Comparison of ENCODE assay signal across 10 cellular contexts in genomic region chr21:45255381-45256020, GRCh38. TPM values are rescaled to one million over a fixed set of nuclear protein-coding genes. Genes with fewer than 3 reads are reported as not detected.
A peak's percentile ranks its signal among the peaks of the same experiment; 100 is the strongest.
DNase-seq lines count a peak whose midpoint lies in the region; ATAC-seq and TF ChIP-seq lines count a peak whose summit lies in the region.
"Had no signal": no experiment of that assay in that cellular context is flagged by ENCODE, and none has a peak within 500 bp of the region (broad histone marks: within the 10 kb centered on the region; RNA-seq: fewer than 3 reads in every experiment).

No MANE protein-coding gene starts in this region.

- H3K4me3 Mint-ChIP-seq in activated T-cell treated with anti-CD3 and anti-CD28 coated beads, Interleukin-2, amount 50 U/mL, for 4 hours = no peak overlapping the region

- in situ Hi-C loops in Panc1 (cut with HindIII; ENCODE audit: low pct_unique_long_range_greater_than_20kb, low sequenced_read_pairs) = no loop called here

- CTCF ChIA-PET in Panc1 (lab: Charles Lee) = interaction anchor here (1.4 kb wide), 1 partner anchor 115 kb away, joined by 3 read pairs; no protein-coding TSS in a partner anchor

- POLR2A ChIA-PET in Panc1 (lab: Charles Lee) = no interaction called here

- H2AFZ ChIP-seq in hepatocyte = no peak overlapping the region
- H2AFZ ChIP-seq: parathyroid adenoma had no signal

- H3K4me2 ChIP-seq in hepatocyte = no peak overlapping the region

- no peaks in the 10 kb centered on the region for H3K9me3 Mint-ChIP-seq in activated T-cell treated with anti-CD3 and anti-CD28 coated beads, Interleukin-2, amount 50 U/mL, for 4 hours

- 90% methylated on average over 18 of the region's 22 CpGs for WGBS in hepatocyte (ENCODE audit: low lambda C conversion rate, missing lambda C conversion rate)

- no TSS peak for BruUV-seq in Panc1 (replicated peaks; lab: Mats Ljungman, UMichigan)

- peaks cover 3% of the 10 kb centered on the region for H3K4me1 Mint-ChIP-seq in activated T-cell treated with anti-CD3 and anti-CD28 coated beads, Interleukin-2, amount 50 U/mL, for 4 hours (ENCODE audit: low read depth)

- DNase-seq in D341Med (ENCODE audit: low spot score) = peak; percentile 46
- DNase-seq in HuH-7.5 (ENCODE audit: low spot score) = peak; percentile 59
- DNase-seq in Panc1 (ENCODE audit: low read depth, low spot score) = no peak
- peak; percentile 22 for DNase-seq in iPS-NIHi7 (ENCODE audit: extremely low spot score)
- DNase-seq in activated T-cell treated with anti-CD3 and anti-CD28 coated beads, Interleukin-2, amount 50 U/mL, for 4 hours = no peak
- DNase-seq in stimulated activated CD4-positive, alpha-beta T cell treated with anti-CD3 and anti-CD28 coated beads, Interleukin-4, amount 100 ng/mL, for 24 hours = no peak
- no peak for DNase-seq in hepatocyte (ENCODE audit: low spot score)
- DNase-seq: cerebellar nuclear complex had no signal

- ATAC-seq in Panc1 (peak; percentile 40; the same call in 1 of the 2 replicates), HG02981 (IDR thresholded peaks at IDR 0.05; ENCODE audit: unreplicated experiment) (no peak)
- no peak for ATAC-seq in activated T-cell treated with anti-CD3 and anti-CD28 coated beads, Interleukin-2, amount 50 U/mL, for 4 hours

- H4K20me1 ChIP-seq in hepatocyte (ENCODE audit: insufficient read depth, poor library complexity, severe bottlenecking) = no peaks in the 10 kb centered on the region

- no peaks in the 10 kb centered on the region for H3K36me3 ChIP-seq in Panc1 (ENCODE audit: control insufficient read depth, insufficient read depth, low read length)
- no peaks in the 10 kb centered on the region for H3K36me3 ChIP-seq in hepatocyte (replicated peaks; ENCODE audit: insufficient read depth, low read depth)

- no peaks in the 10 kb centered on the region for H3K79me2 ChIP-seq in hepatocyte
- H3K79me2 ChIP-seq: parathyroid adenoma had no signal

- H3K9me3 ChIP-seq in Panc1 (ENCODE audit: control insufficient read depth, insufficient read depth, low read depth, low read length) = no peaks in the 10 kb centered on the region
- no peaks in the 10 kb centered on the region for H3K9me3 ChIP-seq in hepatocyte (ENCODE audit: low read depth)

- peaks cover 16% of the 10 kb centered on the region for H3K27me3 Mint-ChIP-seq in activated T-cell treated with anti-CD3 and anti-CD28 coated beads, Interleukin-2, amount 50 U/mL, for 4 hours (ENCODE audit: low read depth)

- H3K4me3 ChIP-seq in Panc1 (ENCODE audit: low read depth in 2 of 2, low read length in 2 of 2) (peak overlapping the region; percentile 7 to 43; a peak in 2 of 4 replicates), hepatocyte (no peak overlapping the region)

- H3K27ac ChIP-seq in Panc1 (ENCODE audit: low read length) (no peak overlapping the region), hepatocyte (no peak overlapping the region)
- H3K27ac ChIP-seq: parathyroid adenoma had no signal

- intact Hi-C loops in Panc1 (cut with micrococcal nuclease; ENCODE audit: unreplicated experiment) = no loop called here

- TF ChIP-seq CTCF in Panc1 (IDR thresholded peaks at IDR 0.05) (no peak), hepatocyte (IDR thresholded peaks at IDR 0.05; ENCODE audit: poor library complexity) (no peak)

- H3K9me2 ChIP-seq in hepatocyte (replicated peaks; ENCODE audit: insufficient read depth) = no peaks in the 10 kb centered on the region

- H3K4me1 ChIP-seq in Panc1 (ENCODE audit: control insufficient read depth, insufficient read depth, low read length) (peaks cover 7% of the 10 kb centered on the region), hepatocyte (ENCODE audit: insufficient read depth) (peaks cover 10% of the 10 kb centered on the region)
- H3K4me1 ChIP-seq: parathyroid adenoma had no signal

- H3K27me3 ChIP-seq in Panc1 (ENCODE audit: control insufficient read depth, insufficient read depth, low read length) (no peaks in the 10 kb centered on the region), hepatocyte (no peaks in the 10 kb centered on the region)

- H3K36me3 Mint-ChIP-seq in activated T-cell treated with anti-CD3 and anti-CD28 coated beads, Interleukin-2, amount 50 U/mL, for 4 hours (ENCODE audit: insufficient read depth) = no peaks in the 10 kb centered on the region

RNA-seq across cellular contexts. Expression of gene POFUT2, which starts 32.2 kb away (rescaled TPM):
- 59.6 TPM for total RNA-seq in Panc1 (2021; ENCODE audit: unreplicated experiment)
- 68.4 TPM for polyA plus RNA-seq in Panc1 (2012; ENCODE audit: insufficient read length)
- 10 to 100 TPM; 14.4 to 17.1 (median 15.1) TPM for total RNA-seq in activated T-cell treated with anti-CD3 and anti-CD28 coated beads, Interleukin-2, amount 50 U/mL, for 4 hours
- 25.5 and 30.7 TPM in 2 replicates for total RNA-seq in hepatocyte
- 54.4 and 57.7 TPM in 2 replicates for polyA plus RNA-seq in hepatocyte

Comparison
In these comparisons a context has a peak if more than half of its experiments do, and no peak if none do; other contexts are left out.
1. DNase-seq: peak in D341Med (single experiment), HuH-7.5 (single experiment) and iPS-NIHi7 (single experiment); none in Panc1 (single experiment), activated T-cell treated with anti-CD3 and anti-CD28 coated beads, Interleukin-2, amount 50 U/mL, for 4 hours (single experiment), stimulated activated CD4-positive, alpha-beta T cell treated with anti-CD3 and anti-CD28 coated beads, Interleukin-4, amount 100 ng/mL, for 24 hours (single experiment) and hepatocyte (single experiment).